In the genomic region with DNA sequence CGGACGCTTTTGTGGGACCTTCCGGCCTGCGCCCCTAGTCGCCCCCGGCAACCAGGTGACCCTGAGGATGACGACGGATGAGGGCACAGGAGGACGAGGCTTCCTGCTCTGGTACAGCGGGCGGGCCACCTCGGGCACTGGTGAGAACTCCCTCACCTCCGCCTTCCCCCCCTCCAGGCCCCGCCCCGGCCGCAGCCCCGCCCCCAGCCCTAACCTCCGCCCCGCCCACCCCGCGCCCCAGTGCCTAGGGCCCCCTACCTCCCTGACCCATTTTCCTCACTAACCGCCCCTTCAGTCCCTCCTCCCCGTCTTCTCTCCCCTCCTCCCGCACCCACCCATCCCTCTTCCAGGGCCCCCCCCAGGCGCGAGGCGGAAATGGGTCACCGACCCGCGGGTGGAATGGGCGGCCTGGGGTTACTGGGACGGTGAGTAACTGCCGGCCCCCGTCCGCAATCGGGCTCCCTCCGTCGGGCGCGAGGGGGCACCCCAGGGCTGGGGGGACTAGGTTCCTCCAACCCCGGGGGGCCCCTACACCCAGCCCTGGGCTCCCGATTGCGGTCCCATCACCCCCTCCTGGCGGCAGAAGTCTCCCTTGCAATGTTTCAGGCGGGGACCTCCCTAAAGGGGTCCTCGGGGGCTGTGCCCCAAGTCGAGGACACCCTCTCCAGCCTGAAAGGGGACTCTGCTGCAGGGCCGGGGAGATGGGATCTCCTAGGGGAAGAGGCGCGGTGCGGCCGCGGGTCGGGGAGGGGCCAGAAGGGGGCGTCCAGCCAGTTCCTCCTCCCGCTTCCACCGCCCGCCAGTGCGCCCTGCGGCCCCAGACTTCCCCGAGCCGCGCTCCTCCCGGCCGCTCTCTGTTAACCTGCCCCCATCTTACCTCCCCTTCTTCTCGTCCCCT, we compare ENCODE assay signal across 7 cellular contexts. TPM values are rescaled to one million over a fixed set of nuclear protein-coding genes. Genes with fewer than 3 reads are reported as not detected.
DNase-seq lines count a peak whose midpoint lies in the region; ATAC-seq and TF ChIP-seq lines count a peak whose summit lies in the region.

No MANE protein-coding gene starts in this region.

- peak overlapping the region; percentile 61 for H3K4me3 ChIP-seq in GM12875 (ENCODE audit: low read depth, low read length)
- peak overlapping the region; percentile 60 for H3K4me3 ChIP-seq in OCI-LY1 (ENCODE audit: low read depth, low read length, poor library complexity, severe bottlenecking)
- peak overlapping the region; percentile 48 to 93 (median 68) for H3K4me3 ChIP-seq in esophagus squamous epithelium
- H3K4me3 ChIP-seq in naive thymus-derived CD4-positive, alpha-beta T cell (ENCODE audit: low read length), result peak overlapping the region; percentile 70
- H3K4me3 ChIP-seq in stomach smooth muscle (ENCODE audit: low read length in 2 of 2), result peak overlapping the region; percentile 78

- H3K9me2 ChIP-seq in OCI-LY1 (ENCODE audit: low read depth, low read length), result no peaks in the 10 kb centered on the region

- peak; percentile 77 for DNase-seq in activated T-cell treated with anti-CD3 and anti-CD28 coated beads, Interleukin-2, amount 50 U/mL, for 1 hour
- DNase-seq in esophagus squamous epithelium (lab: John Stamatoyannopoulos, UW), result no peak
- DNase-seq in naive thymus-derived CD4-positive, alpha-beta T cell, result peak in 8 of 9 donors; percentile 47 to 81 (median 59)

- no peak overlapping the region for H3K27ac ChIP-seq in OCI-LY1 (ENCODE audit: low read depth, low read length, poor library complexity, severe bottlenecking)
- H3K27ac ChIP-seq in esophagus squamous epithelium, result peak overlapping the region; percentile 73 to 92 (median 88)
- H3K27ac ChIP-seq in naive thymus-derived CD4-positive, alpha-beta T cell (ENCODE audit: low read depth, low read length), result peak overlapping the region; percentile 67
- H3K27ac ChIP-seq in stomach smooth muscle (ENCODE audit: low read length), result no peak overlapping the region

- peaks cover 7 to 35% (median 16%) of the 10 kb centered on the region in 7 donors for H3K4me1 Mint-ChIP-seq in naive thymus-derived CD4-positive, alpha-beta T cell

- ATAC-seq in HG03175 (IDR thresholded peaks at IDR 0.05; ENCODE audit: unreplicated experiment), result peak; percentile 54
- peak; percentile 81 for ATAC-seq in naive thymus-derived CD4-positive, alpha-beta T cell

- peak in 1 of 4 donors; percentile 59 for TF ChIP-seq POLR2A in esophagus squamous epithelium (IDR thresholded peaks at IDR 0.05)

- H3K36me3 Mint-ChIP-seq in naive thymus-derived CD4-positive, alpha-beta T cell, result no peaks in the 10 kb centered on the region

- TF ChIP-seq CTCF in GM12875 (IDR thresholded peaks at IDR 0.05; ENCODE audit: borderline replicate concordance, insufficient read depth, low read depth, low read length) (peak; percentile 40; the same call in 1 of the 2 replicates), OCI-LY1 (IDR thresholded peaks at IDR 0.05; ENCODE audit: low read length) (peak; percentile 81), esophagus squamous epithelium (IDR thresholded peaks at IDR 0.05) (peak; percentile 25 to 55 (median 42))

- intact Hi-C loops in esophagus squamous epithelium (cut with DNase I), result no loop called here
- intact Hi-C loops in naive thymus-derived CD4-positive, alpha-beta T cell (cut with micrococcal nuclease), result loop anchor here (1.0 to 2.0 kb wide), 16 partner anchors 8 to 248 kb away; partner anchors contain the start of genes FBXO24 (in 2 of the 2), GNB2 (in 2 of the 2), LRCH4 (in 2 of the 2) and MOSPD3 (in 2 of the 2)

- H3K79me2 ChIP-seq in OCI-LY1 (ENCODE audit: insufficient read depth, low read length), result no peaks in the 10 kb centered on the region

- H3K27me3 Mint-ChIP-seq in naive thymus-derived CD4-positive, alpha-beta T cell, result peaks cover 0 to 15% (median 0%) of the 10 kb centered on the region in 5 donors

- no peaks in the 10 kb centered on the region; the same call in 1 of the 2 replicates for H3K27me3 ChIP-seq in OCI-LY1 (ENCODE audit: insufficient read depth, low read length)
- no peaks in the 10 kb centered on the region for H3K27me3 ChIP-seq in esophagus squamous epithelium
- H3K27me3 ChIP-seq in naive thymus-derived CD4-positive, alpha-beta T cell (ENCODE audit: control insufficient read depth in 2 of 2, insufficient read depth in 2 of 2, low read length in 2 of 2), result no peaks in the 10 kb centered on the region
- H3K27me3 ChIP-seq in stomach smooth muscle (ENCODE audit: control insufficient read depth in 1 of 2, insufficient read depth in 2 of 2, low read length in 2 of 2), result no peaks in the 10 kb centered on the region

- POLR2A ChIA-PET in naive thymus-derived CD4-positive, alpha-beta T cell (lab: Charles Lee), result interaction anchor here (0.5 to 4.8 kb wide), 13 partner anchors 8 to 127 kb away, joined by 3 to 50 read pairs (median 4); partner anchors contain the start of genes FBXO24, LRCH4 and MOSPD3

- H3K9ac ChIP-seq in OCI-LY1 (ENCODE audit: low read length) (peak overlapping the region; percentile 56), stomach smooth muscle (ENCODE audit: low read length in 2 of 2) (peak overlapping the region; percentile 55 to 57)

- peak overlapping the region; percentile 21 to 92 (median 84) for H3K27ac Mint-ChIP-seq in naive thymus-derived CD4-positive, alpha-beta T cell

- H3K4me1 ChIP-seq in OCI-LY1 (ENCODE audit: insufficient read depth, low read length, severe bottlenecking) (peaks cover 16% of the 10 kb centered on the region), esophagus squamous epithelium (peaks cover 19 to 51% (median 28%) of the 10 kb centered on the region in 3 donors), stomach smooth muscle (ENCODE audit: control insufficient read depth, insufficient read depth, low read length) (peaks cover 30% of the 10 kb centered on the region)
- peaks cover 6 to 10% of the 10 kb centered on the region in 2 donors for H3K4me1 ChIP-seq in naive thymus-derived CD4-positive, alpha-beta T cell (ENCODE audit: control insufficient read depth in 2 of 2, insufficient read depth in 2 of 2, low read length in 2 of 2)

- H3K9me3 Mint-ChIP-seq in naive thymus-derived CD4-positive, alpha-beta T cell, result peaks cover 0 to 2% (median 0%) of the 10 kb centered on the region in 11 donors

- no peaks in the 10 kb centered on the region for H4K20me1 ChIP-seq in OCI-LY1 (ENCODE audit: insufficient read depth, low read length)

- peak overlapping the region; percentile 79 to 94 (median 87) for H3K4me3 Mint-ChIP-seq in naive thymus-derived CD4-positive, alpha-beta T cell

- no peaks in the 10 kb centered on the region for H3F3A ChIP-seq in OCI-LY1 (ENCODE audit: insufficient read depth, low read length)

- 1% methylated on average over 22 to 26 of the region's 66 CpGs for WGBS in esophagus squamous epithelium, 2 donors

- CTCF ChIA-PET in naive thymus-derived CD4-positive, alpha-beta T cell (lab: Charles Lee), result interaction anchor here (0.9 to 1.6 kb wide), 9 partner anchors 10 to 92 kb away, joined by 3 to 6 read pairs (median 3); no protein-coding TSS in a partner anchor

- H3K36me3 ChIP-seq in OCI-LY1 (ENCODE audit: insufficient read depth, low read length), result no peaks in the 10 kb centered on the region
- no peaks in the 10 kb centered on the region for H3K36me3 ChIP-seq in esophagus squamous epithelium
- no peaks in the 10 kb centered on the region for H3K36me3 ChIP-seq in naive thymus-derived CD4-positive, alpha-beta T cell (ENCODE audit: control insufficient read depth in 2 of 3, insufficient read depth in 3 of 3, low read length in 3 of 3)
- no peaks in the 10 kb centered on the region for H3K36me3 ChIP-seq in stomach smooth muscle (ENCODE audit: control insufficient read depth in 2 of 2, insufficient read depth in 2 of 2, low read length in 2 of 2)

- peak overlapping the region; percentile 72 for H3K4me2 ChIP-seq in OCI-LY1 (ENCODE audit: low read length)

- H2AFZ ChIP-seq in OCI-LY1 (ENCODE audit: low read length), result peak overlapping the region; percentile 65; the same call in 1 of the 2 replicates

- H3K9me3 ChIP-seq in OCI-LY1 (ENCODE audit: low read length) (no peaks in the 10 kb centered on the region), esophagus squamous epithelium (no peaks in the 10 kb centered on the region), stomach smooth muscle (ENCODE audit: control insufficient read depth in 2 of 2, low read length in 2 of 2) (no peaks in the 10 kb centered on the region)
- H3K9me3 ChIP-seq in naive thymus-derived CD4-positive, alpha-beta T cell (ENCODE audit: control insufficient read depth in 2 of 3, low read length in 3 of 3), result no peaks in the 10 kb centered on the region

RNA-seq across cellular contexts. Expression of gene PCOLCE, which starts 2.2 kb away (rescaled TPM):
- total RNA-seq in esophagus squamous epithelium, result 10 to 100 TPM in 2 of 4 donors, 1 to 10 TPM in 2; 4.6 to 23.8 (median 9.9) TPM
- 10 to 100 TPM in 1 of 5 experiments, 1 to 10 TPM in 4; 9.1 to 11.7 (median 9.5) TPM for total RNA-seq in naive thymus-derived CD4-positive, alpha-beta T cell
- under 1 TPM in 1 of 2 donors, not detected in 1; 0.64 TPM for polyA plus RNA-seq in naive thymus-derived CD4-positive, alpha-beta T cell

RNA-seq across cellular contexts. Expression of gene MOSPD3, which starts 8.0 kb away (rescaled TPM):
- total RNA-seq in esophagus squamous epithelium, result 10 to 100 TPM in 3 of 4 donors, 1 to 10 TPM in 1; 7.6 to 22.4 (median 15.5) TPM
- total RNA-seq in naive thymus-derived CD4-positive, alpha-beta T cell, result 10 to 100 TPM in 4 of 5 experiments, 1 to 10 TPM in 1; 8.8 to 54.9 (median 13.1) TPM
- 10 to 100 TPM; 20.4 to 20.6 TPM for polyA plus RNA-seq in naive thymus-derived CD4-positive, alpha-beta T cell

RNA-seq across cellular contexts. Expression of gene FBXO24, which starts 18.2 kb away (rescaled TPM):
- total RNA-seq in esophagus squamous epithelium, result 1 to 10 TPM in 1 of 4 donors, under 1 TPM in 2, not detected in 1; 0.19 to 1.6 (median 0.29) TPM
- total RNA-seq in naive thymus-derived CD4-positive, alpha-beta T cell, result 1 to 10 TPM in 4 of 5 experiments, under 1 TPM in 1; 0.75 to 3.1 (median 1.7) TPM
- 1 to 10 TPM; 2.0 TPM for polyA plus RNA-seq in naive thymus-derived CD4-positive, alpha-beta T cell

RNA-seq across cellular contexts. Expression of gene LRCH4, which starts 18.4 kb away (rescaled TPM):
- total RNA-seq in esophagus squamous epithelium, result 10 to 100 TPM; 50.1 to 84.0 (median 70.4) TPM
- 100 to 1,000 TPM; 199 to 504 (median 407) TPM for total RNA-seq in naive thymus-derived CD4-positive, alpha-beta T cell
- polyA plus RNA-seq in naive thymus-derived CD4-positive, alpha-beta T cell, result 100 to 1,000 TPM; 143 to 199 TPM

RNA-seq across cellular contexts. Expression of gene SAP25, which starts 30.6 kb away (rescaled TPM):
- total RNA-seq in esophagus squamous epithelium, result 1 to 10 TPM in 1 of 4 donors, under 1 TPM in 1, not detected in 2; 0.38 to 1.8 TPM
- total RNA-seq in naive thymus-derived CD4-positive, alpha-beta T cell, result 100 to 1,000 TPM in 2 of 5 experiments, 10 to 100 TPM in 3; 29.1 to 174 (median 71.3) TPM
- under 1 TPM in 1 of 2 donors, not detected in 1; 0.48 TPM for polyA plus RNA-seq in naive thymus-derived CD4-positive, alpha-beta T cell

Comparison
In these comparisons a context has a peak if more than half of its experiments do, and no peak if none do; other contexts are left out.
1. H3K27ac ChIP-seq: peak in esophagus squamous epithelium (4 of 4) and naive thymus-derived CD4-positive, alpha-beta T cell (single experiment); none in OCI-LY1 (single experiment) and stomach smooth muscle (single experiment).
2. Peak in every context shown above with its lines, with median percentiles within 50 percentile points of each other: H3K4me3 ChIP-seq and CTCF ChIP-seq.